Comparison of ENCODE assay signal across 18 cellular contexts in genomic region chr3:5663604-5664003, GRCh38.
"Had no signal": no experiment of that assay in that cellular context is flagged by ENCODE, and none has a peak within 500 bp of the region (broad histone marks: within the 10 kb centered on the region; RNA-seq: fewer than 3 reads in every experiment).

No MANE protein-coding gene starts in this region.

- DNase-seq: Karpas-422, KG1, MG63, NCI-H1092 treated with DMSO at 0.1 percent for 48 hours, NCI-H1436, NCI-H187, NCI-H2029, NCI-H2081 treated with DMSO at 0.1 percent for 48 hours, NCI-H2227 treated with DMSO at 0.1 percent for 48 hours, NCI-H510A, NCI-H69, NCI-H774, PC-3, SHP77, SK-N-SH, SW 1271, T-cell had no signal

- ATAC-seq: Panc1, PC-3, T-cell had no signal
